In the genomic region with DNA sequence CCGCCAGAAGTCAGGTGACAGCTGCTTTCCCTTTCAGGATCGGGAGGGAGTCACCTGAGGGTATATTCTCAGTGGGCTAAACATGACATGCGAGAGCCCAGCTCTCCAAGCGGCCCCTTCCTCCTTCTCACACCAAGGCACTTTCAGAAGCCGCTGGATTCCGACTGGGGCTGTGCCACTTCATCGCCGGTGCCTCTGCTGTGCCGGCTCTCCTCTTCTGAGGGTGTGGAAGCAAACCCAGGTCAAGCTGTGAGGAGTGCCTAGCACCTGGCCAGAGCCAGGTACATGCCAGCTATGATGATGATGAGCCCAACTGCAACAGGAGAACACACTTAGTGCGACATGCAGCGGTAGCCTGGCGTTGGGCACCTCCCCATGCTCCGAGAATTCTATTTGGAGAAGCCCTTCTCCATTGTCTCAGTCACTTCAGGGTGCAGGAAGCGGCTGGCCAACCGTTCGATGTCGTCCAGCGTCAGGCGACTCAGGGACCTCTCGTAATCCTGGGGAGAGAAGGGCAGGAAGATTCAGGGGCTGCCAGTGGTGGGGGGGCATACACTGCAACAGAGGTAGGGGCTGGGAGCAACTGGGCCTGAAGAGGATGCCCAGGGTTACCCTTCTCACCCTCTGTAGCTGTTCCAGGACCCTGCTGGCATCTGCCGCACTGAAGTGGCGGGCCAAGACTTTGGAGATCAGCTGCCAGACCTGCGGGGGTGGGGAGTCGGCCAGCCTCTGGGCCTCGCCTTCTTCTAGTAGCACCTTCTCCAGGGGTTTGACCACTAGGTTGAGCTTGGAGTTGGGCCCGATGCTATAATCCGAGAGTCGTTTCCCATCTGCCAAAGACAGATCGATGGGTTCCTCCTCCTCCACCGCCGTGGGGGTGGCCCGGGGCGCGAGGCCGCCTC, we compare ENCODE assay signal across 1 cellular context.
TF ChIP-seq lines count a peak whose summit lies in the region.

No MANE protein-coding gene starts in this region.

TF ChIP-seq in K562, 482 proteins besides CTCF, POLR2A, EP300 and RAD21 (continues in another document):
- TF ChIP-seq RBBP5 (IDR thresholded peaks at IDR 0.05; ENCODE audit: borderline replicate concordance, insufficient read depth, low read length, poor library complexity, severe bottlenecking) (peak; percentile 69), FOXJ2 (tag; IDR thresholded peaks at IDR 0.05) (no peak), SMC3 (conservative IDR thresholded peaks at IDR 0.05; ENCODE audit: insufficient read depth, low read depth, low read length) (no peak), EWSR1 (IDR thresholded peaks at IDR 0.05; ENCODE audit: borderline replicate concordance, low read depth, partially characterized antibody) (no peak), FOXP1 (CRISPR knock-in tag; IDR thresholded peaks at IDR 0.05) (no peak), HMGN3 (IDR thresholded peaks at IDR 0.05; ENCODE audit: borderline replicate concordance, extremely low read depth, insufficient read length, low read depth, low read length) (peak; percentile 8), HOMEZ (CRISPR knock-in tag; IDR thresholded peaks at IDR 0.05) (no peak), POLR2AphosphoS2 (IDR thresholded peaks at IDR 0.05; ENCODE audit: low read length) (no peak), BCOR (IDR thresholded peaks at IDR 0.05) (no peak), ZBTB1 (CRISPR knock-in tag; IDR thresholded peaks at IDR 0.05; ENCODE audit: borderline replicate concordance, low read depth) (no peak), MNT (conservative IDR thresholded peaks at IDR 0.05) (0 out of 4 replicates have a peak, but pooled peaks of 1 of the 2 experiments have one; percentile 36), MAX (CRISPR knock-in tag; IDR thresholded peaks at IDR 0.05) (peak; percentile 54), RB1 (IDR thresholded peaks at IDR 0.05; ENCODE audit: low read depth) (0 out of 2 replicates have a peak, but pooled peaks have one; percentile 4), DIDO1 (tag; IDR thresholded peaks at IDR 0.05; ENCODE audit: low read depth) (no peak), EGR1 (conservative IDR thresholded peaks at IDR 0.05) (peak; percentile 74), ELF4 (CRISPR knock-in tag; IDR thresholded peaks at IDR 0.05) (no peak), NR2C2 (CRISPR knock-in tag; IDR thresholded peaks at IDR 0.05) (no peak), NR2C2 (tag; IDR thresholded peaks at IDR 0.05) (peak; percentile 8; the same call in 1 of the 2 replicates), KHSRP (IDR thresholded peaks at IDR 0.05) (no peak), PHF8 (IDR thresholded peaks at IDR 0.05; ENCODE audit: borderline replicate concordance, low read length) (no peak), MCM3 (IDR thresholded peaks at IDR 0.05) (no peak), ZNF212 (CRISPR knock-in tag; IDR thresholded peaks at IDR 0.05) (no peak), E2F3 (CRISPR knock-in tag; IDR thresholded peaks at IDR 0.05) (no peak), ZNF431 (CRISPR knock-in tag; IDR thresholded peaks at IDR 0.05) (no peak), LCOR (CRISPR knock-in tag; IDR thresholded peaks at IDR 0.05) (0 out of 2 replicates have a peak, but pooled peaks have one; percentile 12), PCBP2 (IDR thresholded peaks at IDR 0.05; ENCODE audit: low read depth, low read length, poor library complexity, severe bottlenecking) (no peak)
- TF ChIP-seq, protein P1, sequence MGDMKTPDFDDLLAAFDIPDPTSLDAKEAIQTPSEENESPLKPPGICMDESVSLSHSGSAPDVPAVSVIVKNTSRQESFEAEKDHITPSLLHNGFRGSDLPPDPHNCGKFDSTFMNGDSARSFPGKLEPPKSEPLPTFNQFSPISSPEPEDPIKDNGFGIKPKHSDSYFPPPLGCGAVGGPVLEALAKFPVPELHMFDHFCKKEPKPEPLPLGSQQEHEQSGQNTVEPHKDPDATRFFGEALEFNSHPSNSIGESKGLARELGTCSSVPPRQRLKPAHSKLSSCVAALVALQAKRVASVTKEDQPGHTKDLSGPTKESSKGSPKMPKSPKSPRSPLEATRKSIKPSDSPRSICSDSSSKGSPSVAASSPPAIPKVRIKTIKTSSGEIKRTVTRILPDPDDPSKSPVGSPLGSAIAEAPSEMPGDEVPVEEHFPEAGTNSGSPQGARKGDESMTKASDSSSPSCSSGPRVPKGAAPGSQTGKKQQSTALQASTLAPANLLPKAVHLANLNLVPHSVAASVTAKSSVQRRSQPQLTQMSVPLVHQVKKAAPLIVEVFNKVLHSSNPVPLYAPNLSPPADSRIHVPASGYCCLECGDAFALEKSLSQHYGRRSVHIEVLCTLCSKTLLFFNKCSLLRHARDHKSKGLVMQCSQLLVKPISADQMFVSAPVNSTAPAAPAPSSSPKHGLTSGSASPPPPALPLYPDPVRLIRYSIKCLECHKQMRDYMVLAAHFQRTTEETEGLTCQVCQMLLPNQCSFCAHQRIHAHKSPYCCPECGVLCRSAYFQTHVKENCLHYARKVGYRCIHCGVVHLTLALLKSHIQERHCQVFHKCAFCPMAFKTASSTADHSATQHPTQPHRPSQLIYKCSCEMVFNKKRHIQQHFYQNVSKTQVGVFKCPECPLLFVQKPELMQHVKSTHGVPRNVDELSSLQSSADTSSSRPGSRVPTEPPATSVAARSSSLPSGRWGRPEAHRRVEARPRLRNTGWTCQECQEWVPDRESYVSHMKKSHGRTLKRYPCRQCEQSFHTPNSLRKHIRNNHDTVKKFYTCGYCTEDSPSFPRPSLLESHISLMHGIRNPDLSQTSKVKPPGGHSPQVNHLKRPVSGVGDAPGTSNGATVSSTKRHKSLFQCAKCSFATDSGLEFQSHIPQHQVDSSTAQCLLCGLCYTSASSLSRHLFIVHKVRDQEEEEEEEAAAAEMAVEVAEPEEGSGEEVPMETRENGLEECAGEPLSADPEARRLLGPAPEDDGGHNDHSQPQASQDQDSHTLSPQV (IDR thresholded peaks at IDR 0.05) = no peak
- TF ChIP-seq, protein P2, sequence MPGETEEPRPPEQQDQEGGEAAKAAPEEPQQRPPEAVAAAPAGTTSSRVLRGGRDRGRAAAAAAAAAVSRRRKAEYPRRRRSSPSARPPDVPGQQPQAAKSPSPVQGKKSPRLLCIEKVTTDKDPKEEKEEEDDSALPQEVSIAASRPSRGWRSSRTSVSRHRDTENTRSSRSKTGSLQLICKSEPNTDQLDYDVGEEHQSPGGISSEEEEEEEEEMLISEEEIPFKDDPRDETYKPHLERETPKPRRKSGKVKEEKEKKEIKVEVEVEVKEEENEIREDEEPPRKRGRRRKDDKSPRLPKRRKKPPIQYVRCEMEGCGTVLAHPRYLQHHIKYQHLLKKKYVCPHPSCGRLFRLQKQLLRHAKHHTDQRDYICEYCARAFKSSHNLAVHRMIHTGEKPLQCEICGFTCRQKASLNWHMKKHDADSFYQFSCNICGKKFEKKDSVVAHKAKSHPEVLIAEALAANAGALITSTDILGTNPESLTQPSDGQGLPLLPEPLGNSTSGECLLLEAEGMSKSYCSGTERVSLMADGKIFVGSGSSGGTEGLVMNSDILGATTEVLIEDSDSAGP (CRISPR knock-in tag; IDR thresholded peaks at IDR 0.05) = no peak
- TF ChIP-seq, protein P3, sequence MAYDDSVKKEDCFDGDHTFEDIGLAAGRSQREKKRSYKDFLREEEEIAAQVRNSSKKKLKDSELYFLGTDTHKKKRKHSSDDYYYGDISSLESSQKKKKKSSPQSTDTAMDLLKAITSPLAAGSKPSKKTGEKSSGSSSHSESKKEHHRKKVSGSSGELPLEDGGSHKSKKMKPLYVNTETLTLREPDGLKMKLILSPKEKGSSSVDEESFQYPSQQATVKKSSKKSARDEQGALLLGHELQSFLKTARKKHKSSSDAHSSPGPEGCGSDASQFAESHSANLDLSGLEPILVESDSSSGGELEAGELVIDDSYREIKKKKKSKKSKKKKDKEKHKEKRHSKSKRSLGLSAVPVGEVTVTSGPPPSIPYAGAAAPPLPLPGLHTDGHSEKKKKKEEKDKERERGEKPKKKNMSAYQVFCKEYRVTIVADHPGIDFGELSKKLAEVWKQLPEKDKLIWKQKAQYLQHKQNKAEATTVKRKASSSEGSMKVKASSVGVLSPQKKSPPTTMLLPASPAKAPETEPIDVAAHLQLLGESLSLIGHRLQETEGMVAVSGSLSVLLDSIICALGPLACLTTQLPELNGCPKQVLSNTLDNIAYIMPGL (CRISPR knock-in tag; IDR thresholded peaks at IDR 0.05) = no peak
- TF ChIP-seq, protein P4, sequence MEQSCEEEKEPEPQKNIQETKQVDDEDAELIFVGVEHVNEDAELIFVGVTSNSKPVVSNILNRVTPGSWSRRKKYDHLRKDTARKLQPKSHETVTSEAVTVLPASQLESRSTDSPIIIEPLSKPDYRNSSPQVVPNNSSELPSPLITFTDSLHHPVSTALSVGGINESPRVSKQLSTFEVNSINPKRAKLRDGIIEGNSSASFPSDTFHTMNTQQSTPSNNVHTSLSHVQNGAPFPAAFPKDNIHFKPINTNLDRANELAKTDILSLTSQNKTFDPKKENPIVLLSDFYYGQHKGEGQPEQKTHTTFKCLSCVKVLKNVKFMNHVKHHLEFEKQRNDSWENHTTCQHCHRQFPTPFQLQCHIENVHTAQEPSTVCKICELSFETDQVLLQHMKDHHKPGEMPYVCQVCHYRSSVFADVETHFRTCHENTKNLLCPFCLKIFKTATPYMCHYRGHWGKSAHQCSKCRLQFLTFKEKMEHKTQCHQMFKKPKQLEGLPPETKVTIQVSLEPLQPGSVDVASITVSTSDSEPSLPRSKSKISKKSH (CRISPR knock-in tag; IDR thresholded peaks at IDR 0.05) = no peak
- TF ChIP-seq, protein P5, sequence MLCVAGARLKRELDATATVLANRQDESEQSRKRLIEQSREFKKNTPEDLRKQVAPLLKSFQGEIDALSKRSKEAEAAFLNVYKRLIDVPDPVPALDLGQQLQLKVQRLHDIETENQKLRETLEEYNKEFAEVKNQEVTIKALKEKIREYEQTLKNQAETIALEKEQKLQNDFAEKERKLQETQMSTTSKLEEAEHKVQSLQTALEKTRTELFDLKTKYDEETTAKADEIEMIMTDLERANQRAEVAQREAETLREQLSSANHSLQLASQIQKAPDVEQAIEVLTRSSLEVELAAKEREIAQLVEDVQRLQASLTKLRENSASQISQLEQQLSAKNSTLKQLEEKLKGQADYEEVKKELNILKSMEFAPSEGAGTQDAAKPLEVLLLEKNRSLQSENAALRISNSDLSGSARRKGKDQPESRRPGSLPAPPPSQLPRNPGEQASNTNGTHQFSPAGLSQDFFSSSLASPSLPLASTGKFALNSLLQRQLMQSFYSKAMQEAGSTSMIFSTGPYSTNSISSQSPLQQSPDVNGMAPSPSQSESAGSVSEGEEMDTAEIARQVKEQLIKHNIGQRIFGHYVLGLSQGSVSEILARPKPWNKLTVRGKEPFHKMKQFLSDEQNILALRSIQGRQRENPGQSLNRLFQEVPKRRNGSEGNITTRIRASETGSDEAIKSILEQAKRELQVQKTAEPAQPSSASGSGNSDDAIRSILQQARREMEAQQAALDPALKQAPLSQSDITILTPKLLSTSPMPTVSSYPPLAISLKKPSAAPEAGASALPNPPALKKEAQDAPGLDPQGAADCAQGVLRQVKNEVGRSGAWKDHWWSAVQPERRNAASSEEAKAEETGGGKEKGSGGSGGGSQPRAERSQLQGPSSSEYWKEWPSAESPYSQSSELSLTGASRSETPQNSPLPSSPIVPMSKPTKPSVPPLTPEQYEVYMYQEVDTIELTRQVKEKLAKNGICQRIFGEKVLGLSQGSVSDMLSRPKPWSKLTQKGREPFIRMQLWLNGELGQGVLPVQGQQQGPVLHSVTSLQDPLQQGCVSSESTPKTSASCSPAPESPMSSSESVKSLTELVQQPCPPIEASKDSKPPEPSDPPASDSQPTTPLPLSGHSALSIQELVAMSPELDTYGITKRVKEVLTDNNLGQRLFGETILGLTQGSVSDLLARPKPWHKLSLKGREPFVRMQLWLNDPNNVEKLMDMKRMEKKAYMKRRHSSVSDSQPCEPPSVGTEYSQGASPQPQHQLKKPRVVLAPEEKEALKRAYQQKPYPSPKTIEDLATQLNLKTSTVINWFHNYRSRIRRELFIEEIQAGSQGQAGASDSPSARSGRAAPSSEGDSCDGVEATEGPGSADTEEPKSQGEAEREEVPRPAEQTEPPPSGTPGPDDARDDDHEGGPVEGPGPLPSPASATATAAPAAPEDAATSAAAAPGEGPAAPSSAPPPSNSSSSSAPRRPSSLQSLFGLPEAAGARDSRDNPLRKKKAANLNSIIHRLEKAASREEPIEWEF (CRISPR knock-in tag; IDR thresholded peaks at IDR 0.05) = 0 out of 2 replicates have a peak, but pooled peaks have one; percentile 6
